ENCODE assay signal across 8 cellular contexts in genomic region chr4:1167244-1167949, GRCh38. TPM values are rescaled to one million over a fixed set of nuclear protein-coding genes. Genes with fewer than 3 reads are reported as not detected.
DNase-seq lines count a peak whose midpoint lies in the region; ATAC-seq and TF ChIP-seq lines count a peak whose summit lies in the region.

No MANE protein-coding gene starts in this region.

- peaks cover 2% of the 10 kb centered on the region; the same call in 1 of the 2 replicates for H3K4me1 Mint-ChIP-seq in WTC11

- TF ChIP-seq CTCF in WTC11 (IDR thresholded peaks at IDR 0.05) (peak; percentile 79), kidney epithelial cell (IDR thresholded peaks at IDR 0.05; ENCODE audit: insufficient read depth, low read length, poor library complexity, severe bottlenecking) (peak; percentile 72)

- no peaks in the 10 kb centered on the region for H3K36me3 ChIP-seq in kidney epithelial cell (ENCODE audit: control insufficient read depth, insufficient read depth, low read length)

- H3K27ac Mint-ChIP-seq in WTC11, result no peak overlapping the region

- peaks cover 51% of the 10 kb centered on the region for H3K27me3 ChIP-seq in kidney epithelial cell (ENCODE audit: control insufficient read depth, insufficient read depth, low read length)

- no peaks in the 10 kb centered on the region for H3K36me3 Mint-ChIP-seq in WTC11

- peak overlapping the region; percentile 70 for H3K4me3 Mint-ChIP-seq in WTC11

- H3K4me3 ChIP-seq in kidney epithelial cell (ENCODE audit: low read depth, low read length), result peak overlapping the region; percentile 40

- DNase-seq in 8988T (peak; percentile 81), NCI-H2227 (lab: John Stamatoyannopoulos, UW; ENCODE audit: unreplicated experiment) (peak; percentile 85), WTC11 (ENCODE audit: low spot score) (peak; percentile 90), kidney epithelial cell (ENCODE audit: low read depth) (no peak)
- peak; percentile 78 for DNase-seq in central memory CD4-positive, alpha-beta T cell
- DNase-seq in stimulated activated CD4-positive, alpha-beta T cell treated with anti-CD3 and anti-CD28 coated beads, Interleukin-15, amount 100 ng/mL, for 48 hours (ENCODE audit: low read depth in 2 of 2), result peak; percentile 84

- POLR2A ChIA-PET in WTC11 (lab: Charles Lee), result interaction anchor here (0.5 kb wide), 1 partner anchor 30 kb away, joined by 3 read pairs; no protein-coding TSS in a partner anchor

- H3K9me3 Mint-ChIP-seq in WTC11, result peaks cover 12% of the 10 kb centered on the region

- H3K27me3 Mint-ChIP-seq in WTC11 (ENCODE audit: low read depth), result peaks cover 81% of the 10 kb centered on the region

- TF ChIP-seq POLR2A in GM18526 (IDR thresholded peaks at IDR 0.05; ENCODE audit: extremely low read depth, insufficient read length), result peak; percentile 54

- ATAC-seq in HG03066 (IDR thresholded peaks at IDR 0.05; ENCODE audit: low read depth, unreplicated experiment) (peak; percentile 73), WTC11 (peak; percentile 77)

- CTCF ChIA-PET in WTC11 (lab: Charles Lee), result interaction anchor here (0.7 to 2.2 kb wide), 8 partner anchors 8 to 188 kb away, joined by 3 to 11 read pairs (median 4); no protein-coding TSS in a partner anchor

TF ChIP-seq in WTC11, 78 proteins besides CTCF, POLR2A, EP300 and RAD21 (continues in another document):
- TF ChIP-seq HMGXB4 (CRISPR knock-in tag; IDR thresholded peaks at IDR 0.05) (peak; percentile 96), MLX (CRISPR knock-in tag; IDR thresholded peaks at IDR 0.05) (no peak), SP1 (CRISPR knock-in tag; conservative IDR thresholded peaks at IDR 0.05) (peak; percentile 74), ARID4B (CRISPR knock-in tag; IDR thresholded peaks at IDR 0.05; ENCODE audit: borderline replicate concordance) (peak; percentile 84; the same call in 1 of the 2 replicates), CREM (CRISPR knock-in tag; IDR thresholded peaks at IDR 0.05) (no peak), ZNF423 (CRISPR knock-in tag; IDR thresholded peaks at IDR 0.05) (no peak), PRDM15 (CRISPR knock-in tag; IDR thresholded peaks at IDR 0.05) (no peak), MXD4 (CRISPR knock-in tag; IDR thresholded peaks at IDR 0.05; ENCODE audit: borderline replicate concordance) (no peak), ETV6 (CRISPR knock-in tag; IDR thresholded peaks at IDR 0.05) (peak; percentile 40; the same call in 1 of the 2 replicates), NFE2L1 (CRISPR knock-in tag; IDR thresholded peaks at IDR 0.05) (no peak; the same call in 1 of the 2 replicates), FOXP4 (CRISPR knock-in tag; IDR thresholded peaks at IDR 0.05) (no peak), TCF7 (CRISPR knock-in tag; IDR thresholded peaks at IDR 0.05; ENCODE audit: low read depth) (no peak), SMAD3 (CRISPR knock-in tag; IDR thresholded peaks at IDR 0.05; ENCODE audit: borderline replicate concordance) (0 out of 2 replicates have a peak, but pooled peaks have one; percentile 60)

RNA-seq across cellular contexts. Expression of gene SPON2, which starts 5.0 kb away (rescaled TPM):
- total RNA-seq in WTC11 (2021) (4.9 to 6.6 TPM (median 5.3 TPM) in 3 replicates), kidney epithelial cell (9.7 and 10.9 TPM in 2 replicates)

RNA-seq across cellular contexts. Expression of gene RNF212, which starts 54.0 kb away (rescaled TPM):
- total RNA-seq in WTC11 (2021), result 1.0 to 2.9 TPM (median 2.7 TPM) in 3 replicates
- 5.2 and 13.0 TPM in 2 replicates for total RNA-seq in kidney epithelial cell
